18 cellular contexts compared by ENCODE assay signal in genomic region chr3:144129536-144130214, GRCh38.
DNase-seq lines count a peak whose midpoint lies in the region; TF ChIP-seq lines count a peak whose summit lies in the region.
"Had no signal": no experiment of that assay in that cellular context is flagged by ENCODE, and none has a peak within 500 bp of the region (broad histone marks: within the 10 kb centered on the region; RNA-seq: fewer than 3 reads in every experiment).

No MANE protein-coding gene starts in this region.

- TF ChIP-seq CTCF in epithelial cell of esophagus (IDR thresholded peaks at IDR 0.05; ENCODE audit: insufficient read depth, low read depth, low read length, missing control alignments) (no peak), coronary artery (IDR thresholded peaks at IDR 0.05) (no peak)

- H3K4me3 ChIP-seq in epithelial cell of esophagus (ENCODE audit: low read length) (no peak overlapping the region), coronary artery (no peak overlapping the region)
- H3K4me3 ChIP-seq: smooth muscle cell, thyroid gland had no signal

- H3K27ac ChIP-seq in coronary artery: no peak overlapping the region
- H3K27ac ChIP-seq: parathyroid adenoma, RWPE1, thyroid gland had no signal

- intact Hi-C loops in posterior vena cava (cut with DNase I): loop anchor here in 1 of 2 donors (10.0 kb wide), 1 partner anchor 825 kb away; no protein-coding TSS in a partner anchor

- peak; percentile 89 for DNase-seq in DMS 273 (lab: John Stamatoyannopoulos, UW; ENCODE audit: unreplicated experiment)
- DNase-seq in EL: peak; percentile 11
- peak; percentile 73 for DNase-seq in NCI-H524 treated with DMSO at 0.1 percent for 48 hours (lab: John Stamatoyannopoulos, UW)
- peak; percentile 29 for DNase-seq in epithelial cell of esophagus (ENCODE audit: low read depth)
- no peak for DNase-seq in SK-N-DZ (ENCODE audit: low spot score)
- DNase-seq in posterior vena cava (ENCODE audit: low spot score): no peak
- DNase-seq in coronary artery (ENCODE audit: low spot score): no peak
- DNase-seq: activated CD8-positive, alpha-beta memory T cell treated with anti-CD3 and anti-CD28 coated beads, Interleukin-2, amount 10 ng/mL, durations not matched to agents 7 days and 5 days; activated gamma-delta T cell treated with Interleukin-2 at 50 U/mL for 16 hours; anterior cingulate cortex; COR-L47; endodermal cell; naive thymus-derived CD8-positive, alpha-beta T cell; NCI-H1048; thyroid gland had no signal

Comparison
In these comparisons a context has a peak if more than half of its experiments do, and no peak if none do; other contexts are left out.
1. DNase-seq: peak in DMS 273 (single experiment), EL (single experiment), NCI-H524 treated with DMSO at 0.1 percent for 48 hours (single experiment) and epithelial cell of esophagus (single experiment); none in SK-N-DZ (single experiment), posterior vena cava (single experiment) and coronary artery (single experiment).